In genomic region chrX:147637190-147637589, GRCh38 we compare ENCODE assay signal across 34 cellular contexts.
"Had no signal": no experiment of that assay in that cellular context is flagged by ENCODE, and none has a peak within 500 bp of the region (broad histone marks: within the 10 kb centered on the region; RNA-seq: fewer than 3 reads in every experiment).

No MANE protein-coding gene starts in this region.

- DNase-seq: Karpas-422, Kasumi-1, MG63, MM.1S, MV-4-11, NCI-H1048, NCI-H1092, NCI-H1092 treated with DMSO at 0.1 percent for 48 hours, NCI-H1105, NCI-H1105 treated with DMSO at 0.1 percent for 48 hours, NCI-H1417, NCI-H1417 treated with DMSO at 0.1 percent for 48 hours, NCI-H1436, NCI-H1436 treated with DMSO at 0.1 percent for 48 hours, NCI-H146, NCI-H1694, NCI-H1694 treated with DMSO at 0.1 percent for 48 hours, NCI-H187, NCI-H187 treated with DMSO at 0.1 percent for 48 hours, NCI-H1930, NCI-H2029, NCI-H2029 treated with DMSO at 0.1 percent for 48 hours, NCI-H2081, NCI-H2081 treated with DMSO at 0.1 percent for 48 hours, NCI-H2107, NCI-H2171, NCI-H2171 treated with DMSO at 0.1 percent for 48 hours, NCI-H2227 treated with DMSO at 0.1 percent for 48 hours, NCI-H226, NCI-H345, NCI-H446, NCI-H446 treated with DMSO at 0.1 percent for 48 hours, NCI-H510A had no signal

- H3K36me3 ChIP-seq: MG63 had no signal

- H3K4me3 ChIP-seq: MG63 had no signal

- H3K27ac ChIP-seq: KMS-11 had no signal

- H3K9me3 ChIP-seq: MG63 had no signal

- H3K9ac ChIP-seq: KMS-11 had no signal
